In the genomic region with DNA sequence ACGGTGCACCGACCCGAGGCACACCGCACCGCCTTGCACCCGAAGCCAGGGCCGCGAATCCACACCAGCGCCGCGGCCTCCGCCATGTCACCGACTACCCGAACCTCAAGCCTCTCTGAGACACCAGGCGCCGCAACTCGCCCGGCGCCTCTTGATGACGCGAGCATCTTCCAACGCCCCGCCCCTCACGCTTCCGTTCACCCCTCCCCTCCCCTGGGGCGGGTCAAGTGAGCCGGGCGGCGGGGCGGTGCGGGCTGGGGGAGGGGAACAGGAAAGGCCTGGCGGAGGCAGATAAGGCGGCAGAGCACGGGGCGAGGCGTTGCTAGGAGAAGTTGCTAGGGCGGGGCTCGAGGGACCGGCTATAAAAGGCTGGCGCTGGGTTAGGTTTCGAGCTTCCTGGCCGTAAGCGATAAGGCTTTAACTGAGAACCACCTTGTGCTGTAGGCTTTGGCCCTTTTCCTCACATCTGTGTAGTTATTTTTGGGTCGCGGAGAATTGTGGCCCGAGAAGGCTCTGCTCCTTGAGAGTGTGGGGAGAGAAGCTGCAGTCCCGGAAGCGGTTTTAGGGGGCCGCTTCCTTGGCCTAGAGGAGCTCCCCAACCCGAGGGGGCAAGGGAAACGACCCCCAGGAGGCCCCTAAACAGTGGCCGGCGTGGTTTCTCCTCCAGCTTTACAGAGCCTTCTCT, we compare ENCODE assay signal across 1 cellular context.
TF ChIP-seq lines count a peak whose summit lies in the region.

A gene (minus strand): TSS at position 117 of the 685 bp plus-strand sequence. CDS start 31 bp downstream, at position 86.

TF ChIP-seq in HEK293, 187 proteins besides CTCF, POLR2A, EP300 and RAD21 (continued from another document):
- TF ChIP-seq ZBTB7A (tag by site-specific recombination; IDR thresholded peaks at IDR 0.05; ENCODE audit: low read depth) (peak; percentile 93; the same call in 1 of the 2 replicates), ZNF121 (tag by site-specific recombination; IDR thresholded peaks at IDR 0.05) (no peak; the same call in 1 of the 2 replicates), ZNF175 (tag by site-specific recombination; IDR thresholded peaks at IDR 0.05) (no peak), ZNF132 (tag by site-specific recombination; IDR thresholded peaks at IDR 0.05; ENCODE audit: borderline replicate concordance) (no peak), ZNF747 (tag by site-specific recombination; IDR thresholded peaks at IDR 0.05) (no peak), ZNF610 (tag by site-specific recombination; IDR thresholded peaks at IDR 0.05; ENCODE audit: borderline replicate concordance) (peak; percentile 35), BCL11B (tag by site-specific recombination; IDR thresholded peaks at IDR 0.05; ENCODE audit: low read depth) (peak; percentile 54; the same call in 1 of the 2 replicates), ZNF426 (tag by site-specific recombination; IDR thresholded peaks at IDR 0.05) (no peak), ZNF140 (tag by site-specific recombination; IDR thresholded peaks at IDR 0.05) (no peak), ZNF350 (tag by site-specific recombination; IDR thresholded peaks at IDR 0.05) (no peak), ZNF214 (tag by site-specific recombination; IDR thresholded peaks at IDR 0.05; ENCODE audit: borderline replicate concordance) (no peak), ZNF2 (tag by site-specific recombination; IDR thresholded peaks at IDR 0.05) (peak; percentile 92), ZNF24 (tag by site-specific recombination; IDR thresholded peaks at IDR 0.05) (peak; percentile 66), ZNF184 (tag by site-specific recombination; IDR thresholded peaks at IDR 0.05) (peak; percentile 15; the same call in 1 of the 2 replicates), ZNF677 (tag by site-specific recombination; IDR thresholded peaks at IDR 0.05) (no peak), REPIN1 (tag by site-specific recombination; IDR thresholded peaks at IDR 0.05; ENCODE audit: low read depth) (peak; percentile 50; the same call in 1 of the 2 replicates), ZNF311 (tag by site-specific recombination; IDR thresholded peaks at IDR 0.05; ENCODE audit: borderline replicate concordance) (no peak), ZNF548 (tag by site-specific recombination; IDR thresholded peaks at IDR 0.05) (no peak), KLF10 (tag by site-specific recombination; IDR thresholded peaks at IDR 0.05) (peak; percentile 88), YY2 (tag by site-specific recombination; IDR thresholded peaks at IDR 0.05) (peak; percentile 94), ZNF274 (IDR thresholded peaks at IDR 0.05; ENCODE audit: low read length) (no peak), ZNF274 (tag by site-specific recombination; IDR thresholded peaks at IDR 0.05; ENCODE audit: borderline replicate concordance) (no peak)
- TF ChIP-seq, protein P1, sequence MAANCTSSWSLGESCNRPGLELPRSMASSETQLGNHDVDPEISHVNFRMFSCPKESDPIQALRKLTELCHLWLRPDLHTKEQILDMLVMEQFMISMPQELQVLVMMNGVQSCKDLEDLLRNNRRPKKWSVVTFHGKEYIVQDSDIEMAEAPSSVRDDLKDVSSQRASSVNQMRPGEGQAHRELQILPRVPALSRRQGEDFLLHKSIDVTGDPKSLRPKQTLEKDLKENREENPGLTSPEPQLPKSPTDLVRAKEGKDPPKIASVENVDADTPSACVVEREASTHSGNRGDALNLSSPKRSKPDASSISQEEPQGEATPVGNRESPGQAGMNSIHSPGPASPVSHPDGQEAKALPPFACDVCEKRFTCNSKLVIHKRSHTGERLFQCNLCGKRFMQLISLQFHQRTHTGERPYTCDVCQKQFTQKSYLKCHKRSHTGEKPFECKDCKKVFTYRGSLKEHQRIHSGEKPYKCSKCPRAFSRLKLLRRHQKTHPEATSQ (tag by site-specific recombination; IDR thresholded peaks at IDR 0.05), result peak; percentile 92; the same call in 1 of the 2 replicates
- TF ChIP-seq, protein P2, sequence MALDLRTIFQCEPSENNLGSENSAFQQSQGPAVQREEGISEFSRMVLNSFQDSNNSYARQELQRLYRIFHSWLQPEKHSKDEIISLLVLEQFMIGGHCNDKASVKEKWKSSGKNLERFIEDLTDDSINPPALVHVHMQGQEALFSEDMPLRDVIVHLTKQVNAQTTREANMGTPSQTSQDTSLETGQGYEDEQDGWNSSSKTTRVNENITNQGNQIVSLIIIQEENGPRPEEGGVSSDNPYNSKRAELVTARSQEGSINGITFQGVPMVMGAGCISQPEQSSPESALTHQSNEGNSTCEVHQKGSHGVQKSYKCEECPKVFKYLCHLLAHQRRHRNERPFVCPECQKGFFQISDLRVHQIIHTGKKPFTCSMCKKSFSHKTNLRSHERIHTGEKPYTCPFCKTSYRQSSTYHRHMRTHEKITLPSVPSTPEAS (tag by site-specific recombination; IDR thresholded peaks at IDR 0.05), result peak; percentile 18; the same call in 1 of the 2 replicates
- TF ChIP-seq, protein P3, sequence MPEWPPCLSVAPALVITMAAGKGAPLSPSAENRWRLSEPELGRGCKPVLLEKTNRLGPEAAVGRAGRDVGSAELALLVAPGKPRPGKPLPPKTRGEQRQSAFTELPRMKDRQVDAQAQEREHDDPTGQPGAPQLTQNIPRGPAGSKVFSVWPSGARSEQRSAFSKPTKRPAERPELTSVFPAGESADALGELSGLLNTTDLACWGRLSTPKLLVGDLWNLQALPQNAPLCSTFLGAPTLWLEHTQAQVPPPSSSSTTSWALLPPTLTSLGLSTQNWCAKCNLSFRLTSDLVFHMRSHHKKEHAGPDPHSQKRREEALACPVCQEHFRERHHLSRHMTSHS (tag by site-specific recombination; IDR thresholded peaks at IDR 0.05), result no peak
- TF ChIP-seq, protein P4, sequence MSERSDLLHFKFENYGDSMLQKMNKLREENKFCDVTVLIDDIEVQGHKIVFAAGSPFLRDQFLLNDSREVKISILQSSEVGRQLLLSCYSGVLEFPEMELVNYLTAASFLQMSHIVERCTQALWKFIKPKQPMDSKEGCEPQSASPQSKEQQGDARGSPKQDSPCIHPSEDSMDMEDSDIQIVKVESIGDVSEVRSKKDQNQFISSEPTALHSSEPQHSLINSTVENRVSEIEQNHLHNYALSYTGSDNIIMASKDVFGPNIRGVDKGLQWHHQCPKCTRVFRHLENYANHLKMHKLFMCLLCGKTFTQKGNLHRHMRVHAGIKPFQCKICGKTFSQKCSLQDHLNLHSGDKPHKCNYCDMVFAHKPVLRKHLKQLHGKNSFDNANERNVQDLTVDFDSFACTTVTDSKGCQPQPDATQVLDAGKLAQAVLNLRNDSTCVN (tag by site-specific recombination; optimal IDR thresholded peaks at IDR 0.05), result peak; percentile 38
